ENCODE assay signal across 8 cellular contexts in the genomic region with DNA sequence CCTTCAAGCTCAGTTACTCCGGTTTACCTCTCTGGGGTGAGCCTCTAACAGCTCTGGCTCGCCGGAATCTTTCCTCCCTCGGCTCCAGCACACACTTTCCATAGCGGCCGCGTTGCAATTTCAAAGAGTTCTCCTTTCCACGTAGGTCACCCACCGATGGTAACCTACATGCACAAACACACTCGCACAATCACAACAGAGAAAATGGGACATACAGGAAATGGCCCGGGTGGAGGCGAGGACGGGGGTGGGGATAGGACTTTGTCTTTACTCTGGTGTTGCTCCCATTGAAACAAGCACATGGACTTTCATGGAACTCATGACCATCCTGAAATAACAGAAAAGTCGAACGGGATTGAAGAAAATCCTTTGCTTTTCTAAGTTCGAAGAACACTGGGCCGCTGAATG. TPM values are rescaled to one million over a fixed set of nuclear protein-coding genes. Genes with fewer than 3 reads are reported as not detected.
DNase-seq lines count a peak whose midpoint lies in the region; ATAC-seq and TF ChIP-seq lines count a peak whose summit lies in the region.

No MANE protein-coding gene starts in this region.

- peaks cover 25% of the 10 kb centered on the region for H3F3A ChIP-seq in SU-DHL-6 (ENCODE audit: insufficient read depth)

- peaks cover 3 to 4% of the 10 kb centered on the region in 2 donors for H3K4me1 ChIP-seq in esophagus (ENCODE audit: control insufficient read depth in 2 of 2, insufficient read depth in 2 of 2, low read length in 1 of 2)
- peaks cover 17% of the 10 kb centered on the region for H3K4me1 ChIP-seq in neuron (ENCODE audit: insufficient read depth, low read length)

- peak overlapping the region; percentile 75 for H3K9ac ChIP-seq in SU-DHL-6 (ENCODE audit: low read length)

- 3 to 7% methylated on average over 17 of the region's 17 CpGs for WGBS in esophagus, 2 donors

- H2AFZ ChIP-seq in SU-DHL-6 (ENCODE audit: low read depth, low read length, severe bottlenecking) (no peak overlapping the region), neuron (ENCODE audit: low read depth, low read length) (peak overlapping the region; percentile 63)

- H3K27me3 ChIP-seq in SU-DHL-6 (ENCODE audit: low read length) (no peaks in the 10 kb centered on the region), esophagus (ENCODE audit: control insufficient read depth in 1 of 2, insufficient read depth in 2 of 2, low read length in 2 of 2) (no peaks in the 10 kb centered on the region), neuron (ENCODE audit: insufficient read depth, low read length) (no peaks in the 10 kb centered on the region)

- H3K79me2 ChIP-seq in SU-DHL-6 (ENCODE audit: insufficient read depth, low read length): peaks cover 60% of the 10 kb centered on the region

- no peaks in the 10 kb centered on the region for H4K20me1 ChIP-seq in SU-DHL-6 (ENCODE audit: low read depth, low read length)

- peak overlapping the region; percentile 65 for H3K27ac ChIP-seq in SU-DHL-6 (ENCODE audit: low read depth, low read length)
- no peak overlapping the region for H3K27ac ChIP-seq in esophagus (ENCODE audit: low read depth in 2 of 2, low read length in 1 of 2)

- H3K4me3 ChIP-seq in AG09309 (ENCODE audit: control insufficient read depth, low read depth, low read length) (peak overlapping the region; percentile 79), SU-DHL-6 (ENCODE audit: insufficient read depth, low read length, poor library complexity, severe bottlenecking) (peak overlapping the region; percentile 73), esophagus (ENCODE audit: low read depth in 1 of 2, low read length in 2 of 2) (peak overlapping the region; percentile 71 to 73), neuron (ENCODE audit: low read length) (peak overlapping the region; percentile 74)

- ATAC-seq in GM21786 (IDR thresholded peaks at IDR 0.05; ENCODE audit: unreplicated experiment): no peak

- TF ChIP-seq CTCF in AG09309 (IDR thresholded peaks at IDR 0.05; ENCODE audit: control insufficient read depth, insufficient read depth, low read depth, low read length, missing control alignments) (no peak), SU-DHL-6 (IDR thresholded peaks at IDR 0.05; ENCODE audit: insufficient read depth, low read length, poor library complexity, severe bottlenecking) (no peak)

- H3K36me3 ChIP-seq in SU-DHL-6 (ENCODE audit: low read length) (peaks cover 3% of the 10 kb centered on the region; the same call in 1 of the 2 replicates), esophagus (ENCODE audit: control insufficient read depth in 2 of 2, insufficient read depth in 2 of 2, low read length in 1 of 2) (no peaks in the 10 kb centered on the region), neuron (ENCODE audit: insufficient read depth, low read length) (no peaks in the 10 kb centered on the region)

- H3K4me2 ChIP-seq in SU-DHL-6 (ENCODE audit: low read depth, low read length, poor library complexity, severe bottlenecking): peak overlapping the region; percentile 88

- DNase-seq in AG09309 (ENCODE audit: low read depth) (no peak), GM19238 (ENCODE audit: insufficient read length, low spot score) (peak; percentile 33), activated gamma-delta T cell (lab: John Stamatoyannopoulos, UW) (no peak), T-helper 9 cell (no peak)

- H3K9me2 ChIP-seq in SU-DHL-6 (replicated peaks; ENCODE audit: insufficient read depth, low read length): no peaks in the 10 kb centered on the region

- H3K9me3 ChIP-seq in SU-DHL-6 (ENCODE audit: insufficient read depth, low read length) (no peaks in the 10 kb centered on the region), esophagus (ENCODE audit: control insufficient read depth in 2 of 2, insufficient read depth in 1 of 2, low read depth in 1 of 2, low read length in 1 of 2) (no peaks in the 10 kb centered on the region), neuron (ENCODE audit: low read length) (no peaks in the 10 kb centered on the region)

RNA-seq across cellular contexts. Expression of gene LHFPL2, which starts 1.2 kb away (rescaled TPM):
- 1 to 10 TPM in 1 of 2 donors, under 1 TPM in 1; 0.84 to 1.4 TPM for polyA plus RNA-seq in esophagus
